In genomic region chr5:83343345-83343744, GRCh38 we compare ENCODE assay signal across 23 cellular contexts.
"Had no signal": no experiment of that assay in that cellular context is flagged by ENCODE, and none has a peak within 500 bp of the region (broad histone marks: within the 10 kb centered on the region; RNA-seq: fewer than 3 reads in every experiment).

No MANE protein-coding gene starts in this region.

- H3K27me3 Mint-ChIP-seq: activated CD4-positive, alpha-beta T cell treated with anti-CD3 and anti-CD28 coated beads, Interleukin-2, amount 10 ng/mL, durations not matched to agents 7 days and 5 days; activated CD8-positive, alpha-beta T cell treated with anti-CD3 and anti-CD28 coated beads for 36 hours; activated naive CD8-positive, alpha-beta T cell; activated T-helper 17 cell treated with anti-CD3 and anti-CD28 coated beads, Interleukin-2, amount 50 U/mL, for 72 hours; central memory CD8-positive, alpha-beta T cell; type B pancreatic cell had no signal

- ATAC-seq: activated CD8-positive, alpha-beta T cell treated with anti-CD3 and anti-CD28 coated beads for 36 hours; activated T-helper 17 cell treated with anti-CD3 and anti-CD28 coated beads, Interleukin-2, amount 50 U/mL, for 72 hours; gastrocnemius medialis; mucosa of descending colon had no signal

- DNase-seq: activated CD4-positive, alpha-beta T cell treated with anti-CD3 and anti-CD28 coated beads, Interleukin-2, amount 10 ng/mL, durations not matched to agents 7 days and 5 days; activated CD4-positive, CD25-positive, alpha-beta regulatory T cell treated with anti-CD3 and anti-CD28 coated beads, Interleukin-2, amount 50 U/mL, for 72 hours; activated CD8-positive, alpha-beta T cell treated with anti-CD3 and anti-CD28 coated beads for 36 hours; activated T-cell treated with anti-CD3 and anti-CD28 coated beads, Interleukin-2, amount 50 U/mL, for 1 hour; adrenal gland; colonic mucosa; gastrocnemius medialis; head of caudate nucleus; hypothalamus; mucosa of descending colon; nucleus accumbens; sigmoid colon; stimulated activated CD4-positive, alpha-beta T cell treated with anti-CD3 and anti-CD28 coated beads, Interleukin-4, amount 100 ng/mL, for 24 hours; stimulated activated naive CD4-positive, alpha-beta T cell treated with Interleukin-2 at 50 U/mL for 16 hours; WERI-Rb-1 had no signal

- H3K27ac Mint-ChIP-seq: activated CD4-positive, alpha-beta T cell treated with anti-CD3 and anti-CD28 coated beads, Interleukin-2, amount 10 ng/mL, durations not matched to agents 7 days and 5 days; activated CD8-positive, alpha-beta T cell treated with anti-CD3 and anti-CD28 coated beads for 36 hours; activated naive CD8-positive, alpha-beta T cell; activated T-helper 17 cell treated with anti-CD3 and anti-CD28 coated beads, Interleukin-2, amount 50 U/mL, for 72 hours; type B pancreatic cell had no signal

- H3K9me3 Mint-ChIP-seq: activated CD4-positive, alpha-beta T cell treated with anti-CD3 and anti-CD28 coated beads, Interleukin-2, amount 10 ng/mL, durations not matched to agents 7 days and 5 days; type B pancreatic cell had no signal

- H3K4me3 Mint-ChIP-seq: activated CD4-positive, alpha-beta T cell treated with anti-CD3 and anti-CD28 coated beads, Interleukin-2, amount 10 ng/mL, durations not matched to agents 7 days and 5 days; activated CD8-positive, alpha-beta T cell treated with anti-CD3 and anti-CD28 coated beads for 36 hours; activated naive CD8-positive, alpha-beta T cell; activated T-helper 17 cell treated with anti-CD3 and anti-CD28 coated beads, Interleukin-2, amount 50 U/mL, for 72 hours; central memory CD8-positive, alpha-beta T cell; type B pancreatic cell had no signal

- H3K27me3 ChIP-seq: adrenal gland, breast epithelium, colonic mucosa, esophagus muscularis mucosa, gastrocnemius medialis, sigmoid colon, vagina had no signal

- H3K4me1 ChIP-seq: breast epithelium, colonic mucosa, gastrocnemius medialis had no signal

- H3K27ac ChIP-seq: adrenal gland, breast epithelium, colonic mucosa, gastrocnemius medialis, vagina, WERI-Rb-1 had no signal

- H3K36me3 ChIP-seq: adrenal gland, breast epithelium, colonic mucosa, esophagus muscularis mucosa, gastrocnemius medialis, sigmoid colon, thoracic aorta, vagina, WERI-Rb-1 had no signal

- H3K9me3 ChIP-seq: adrenal gland, colonic mucosa, gastrocnemius medialis, thoracic aorta, vagina had no signal

- H3K4me3 ChIP-seq: adrenal gland, breast epithelium, colonic mucosa, esophagus muscularis mucosa, gastrocnemius medialis, mucosa of descending colon, sigmoid colon, thoracic aorta, vagina had no signal
